ENCODE assay signal across 1 cellular context in the genomic region with DNA sequence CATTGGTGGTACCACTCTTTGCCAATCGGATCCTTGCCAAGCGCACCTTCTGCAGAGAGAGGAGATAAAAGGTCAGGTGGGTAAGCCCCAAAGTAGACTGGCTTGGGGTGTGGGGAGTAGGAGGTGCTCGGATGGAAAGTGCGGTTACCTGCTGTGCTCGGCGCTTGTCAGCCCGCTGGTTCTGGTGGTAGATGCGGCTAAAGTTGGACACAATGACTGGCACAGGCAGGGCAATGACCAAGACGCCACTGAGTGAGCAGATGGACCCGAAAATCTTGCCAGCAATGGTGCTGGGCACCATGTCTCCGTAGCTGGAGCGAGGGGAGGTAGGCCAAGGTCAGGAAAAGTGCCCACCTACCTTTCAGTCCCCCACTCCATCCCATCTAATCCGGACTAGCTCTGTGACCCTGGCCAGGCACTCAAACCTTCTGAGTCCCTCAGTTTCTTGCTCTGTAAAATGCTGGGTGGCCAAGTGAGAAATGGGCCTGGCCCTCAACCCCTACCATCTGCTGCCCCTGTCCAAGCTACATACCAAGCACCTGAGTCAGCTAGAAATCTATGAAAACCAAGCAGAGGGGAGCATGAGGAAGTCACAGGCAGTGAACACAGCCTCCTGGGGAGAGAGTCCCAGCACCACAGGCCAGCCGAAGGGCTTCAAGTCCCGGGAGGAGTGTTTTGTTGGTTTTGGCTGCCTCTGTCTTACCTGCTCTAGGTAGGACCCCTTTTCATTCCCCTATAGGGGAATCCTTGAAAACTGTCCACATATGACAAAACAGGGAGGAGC.
TF ChIP-seq lines count a peak whose summit lies in the region.

No MANE protein-coding gene starts in this region.

TF ChIP-seq in IMR-90, 13 proteins besides CTCF, POLR2A, EP300 and RAD21:
- no peak for TF ChIP-seq FOS (IDR thresholded peaks at IDR 0.05; ENCODE audit: low read depth, low read length)
- TF ChIP-seq MAFK (IDR thresholded peaks at IDR 0.05; ENCODE audit: low read depth, low read length) = peak; percentile 28; the same call in 1 of the 2 replicates
- no peak for TF ChIP-seq MXI1 (IDR thresholded peaks at IDR 0.05; ENCODE audit: borderline replicate concordance, low read depth, low read length)
- TF ChIP-seq, protein P1, sequence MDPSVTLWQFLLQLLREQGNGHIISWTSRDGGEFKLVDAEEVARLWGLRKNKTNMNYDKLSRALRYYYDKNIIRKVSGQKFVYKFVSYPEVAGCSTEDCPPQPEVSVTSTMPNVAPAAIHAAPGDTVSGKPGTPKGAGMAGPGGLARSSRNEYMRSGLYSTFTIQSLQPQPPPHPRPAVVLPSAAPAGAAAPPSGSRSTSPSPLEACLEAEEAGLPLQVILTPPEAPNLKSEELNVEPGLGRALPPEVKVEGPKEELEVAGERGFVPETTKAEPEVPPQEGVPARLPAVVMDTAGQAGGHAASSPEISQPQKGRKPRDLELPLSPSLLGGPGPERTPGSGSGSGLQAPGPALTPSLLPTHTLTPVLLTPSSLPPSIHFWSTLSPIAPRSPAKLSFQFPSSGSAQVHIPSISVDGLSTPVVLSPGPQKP (IDR thresholded peaks at IDR 0.05; ENCODE audit: borderline replicate concordance, low read depth, low read length) = no peak
- TF ChIP-seq NFE2L2 (IDR thresholded peaks at IDR 0.05; ENCODE audit: low read depth, low read length) = no peak
TF ChIP-seq in IMR-90: peak in this region for 1.
